10 cellular contexts compared by ENCODE assay signal in genomic region chr19:41064974-41065569, GRCh38. TPM values are rescaled to one million over a fixed set of nuclear protein-coding genes. Genes with fewer than 3 reads are reported as not detected.
DNase-seq lines count a peak whose midpoint lies in the region; ATAC-seq, FAIRE-seq and TF ChIP-seq lines count a peak whose summit lies in the region.
"Had no signal": no experiment of that assay in that cellular context is flagged by ENCODE, and none has a peak within 500 bp of the region (broad histone marks: within the 10 kb centered on the region; RNA-seq: fewer than 3 reads in every experiment).

No MANE protein-coding gene starts in this region.

- no peak overlapping the region for H2BK120ac ChIP-seq in mesenchymal stem cell (ENCODE audit: low read depth, low read length)

- H3K9ac ChIP-seq in colonic mucosa (ENCODE audit: low read depth in 2 of 2, low read length in 2 of 2) (no peak overlapping the region), mesenchymal stem cell (ENCODE audit: low read length) (no peak overlapping the region)

- no peak for DNase-seq in GM18507 (ENCODE audit: extremely low spot score, insufficient read length, low read depth)
- peak; percentile 0 for DNase-seq in NCI-H82 treated with DMSO at 0.1 percent for 48 hours (lab: John Stamatoyannopoulos, UW; ENCODE audit: unreplicated experiment)
- peak; percentile 19 for DNase-seq in colonic mucosa
- peak; percentile 28 for DNase-seq in mesenchymal stem cell
- no peak for DNase-seq in NCI-H187 treated with DMSO at 0.1 percent for 48 hours (lab: John Stamatoyannopoulos, UW)
- DNase-seq in NCI-H2227 treated with DMSO at 0.1 percent for 48 hours (lab: John Stamatoyannopoulos, UW): no peak
- DNase-seq in NCI-H1092 treated with DMSO at 0.1 percent for 48 hours (lab: John Stamatoyannopoulos, UW): no peak
- DNase-seq: activated CD8-positive, alpha-beta T cell treated with anti-CD3 and anti-CD28 coated beads, Interleukin-2, amount 10 ng/mL, durations not matched to agents 7 days and 5 days; central memory CD4-positive, alpha-beta T cell had no signal

- no peaks in the 10 kb centered on the region for H3K27me3 ChIP-seq in colonic mucosa
- peaks cover 5 to 22% of the 10 kb centered on the region in 2 experiments for H3K27me3 ChIP-seq in mesenchymal stem cell (ENCODE audit: control insufficient read depth in 1 of 2, insufficient read depth in 1 of 2, low read length in 2 of 2)

- no peak overlapping the region for H2BK15ac ChIP-seq in mesenchymal stem cell (ENCODE audit: low read depth, poor library complexity, severe bottlenecking)

- H4K91ac ChIP-seq in mesenchymal stem cell (ENCODE audit: low read length): no peak overlapping the region

- H2AK5ac ChIP-seq in mesenchymal stem cell (ENCODE audit: low read length, severe bottlenecking): no peak overlapping the region

- H3K79me1 ChIP-seq in mesenchymal stem cell (replicated peaks; ENCODE audit: low read length, poor library complexity, severe bottlenecking): no peaks in the 10 kb centered on the region

- ATAC-seq in GM19467 (IDR thresholded peaks at IDR 0.05; ENCODE audit: unreplicated experiment): no peak
- ATAC-seq: activated CD8-positive, alpha-beta T cell treated with anti-CD3 and anti-CD28 coated beads, Interleukin-2, amount 10 ng/mL, durations not matched to agents 7 days and 5 days had no signal

- H3K4me1 ChIP-seq in colonic mucosa (no peaks in the 10 kb centered on the region), mesenchymal stem cell (ENCODE audit: control insufficient read depth, insufficient read depth, low read depth, low read length) (no peaks in the 10 kb centered on the region)

- H3K27ac ChIP-seq in colonic mucosa: no peak overlapping the region
- no peak overlapping the region for H3K27ac ChIP-seq in mesenchymal stem cell (ENCODE audit: low read length, poor library complexity, severe bottlenecking)

- 62% methylated on average over 7 of the region's 7 CpGs for WGBS in mesenchymal stem cell

- H3K4me2 ChIP-seq in mesenchymal stem cell (ENCODE audit: low read length, poor library complexity, severe bottlenecking): no peak overlapping the region

- intact Hi-C loops in colonic mucosa (cut with DNase I): no loop called here

- H2BK5ac ChIP-seq in mesenchymal stem cell (ENCODE audit: low read depth, low read length, poor library complexity, severe bottlenecking): no peak overlapping the region

- H3K9me3 ChIP-seq in colonic mucosa: no peaks in the 10 kb centered on the region
- no peaks in the 10 kb centered on the region for H3K9me3 ChIP-seq in mesenchymal stem cell (ENCODE audit: control insufficient read depth, low read length)

- H3K4ac ChIP-seq in mesenchymal stem cell (ENCODE audit: low read depth in 1 of 2, low read length in 2 of 2): no peak overlapping the region

- no peak overlapping the region for H2AFZ ChIP-seq in mesenchymal stem cell (ENCODE audit: low read depth, low read length)

- FAIRE-seq in GM18507 (lab: Jason Lieb, UNC): peak; percentile 42

- H2BK12ac ChIP-seq in mesenchymal stem cell (ENCODE audit: low read length in 2 of 2): no peak overlapping the region

- H3K18ac ChIP-seq in mesenchymal stem cell (ENCODE audit: low read depth in 1 of 2, low read length in 2 of 2): no peak overlapping the region

- no peak for TF ChIP-seq CTCF in colonic mucosa (IDR thresholded peaks at IDR 0.05)

- no peaks in the 10 kb centered on the region for H3K36me3 ChIP-seq in colonic mucosa
- no peaks in the 10 kb centered on the region for H3K36me3 ChIP-seq in mesenchymal stem cell (ENCODE audit: control insufficient read depth in 1 of 2, insufficient read depth in 2 of 2, low read depth in 1 of 2, low read length in 2 of 2)

- H3K23ac ChIP-seq in mesenchymal stem cell (ENCODE audit: low read length in 2 of 2): no peak overlapping the region

- H3K14ac ChIP-seq in mesenchymal stem cell (ENCODE audit: low read length in 2 of 2): no peak overlapping the region

- H3K4me3 ChIP-seq in colonic mucosa (no peak overlapping the region), mesenchymal stem cell (ENCODE audit: insufficient read depth in 1 of 2, low read depth in 1 of 2, low read length in 2 of 2) (no peak overlapping the region)

- no peak overlapping the region for H4K8ac ChIP-seq in mesenchymal stem cell (ENCODE audit: low read length)

RNA-seq across cellular contexts. Expression of gene CYP2A13, which starts 23.2 kb away (rescaled TPM):
- not detected for total RNA-seq in colonic mucosa
- not detected for polyA plus RNA-seq in mesenchymal stem cell (2013, experiment 1 of 2)
- not detected for polyA plus RNA-seq in mesenchymal stem cell (2013, experiment 2 of 2)
- total RNA-seq: activated CD8-positive, alpha-beta T cell treated with anti-CD3 and anti-CD28 coated beads, Interleukin-2, amount 10 ng/mL, durations not matched to agents 7 days and 5 days had no signal

RNA-seq across cellular contexts. Expression of gene CYP2F1, which starts 49.2 kb away (rescaled TPM):
- not detected for total RNA-seq in colonic mucosa
- polyA plus RNA-seq in mesenchymal stem cell (2013, experiment 1 of 2): not detected
- polyA plus RNA-seq in mesenchymal stem cell (2013, experiment 2 of 2): not detected
- total RNA-seq: activated CD8-positive, alpha-beta T cell treated with anti-CD3 and anti-CD28 coated beads, Interleukin-2, amount 10 ng/mL, durations not matched to agents 7 days and 5 days had no signal

Comparison
In these comparisons a context has a peak if more than half of its experiments do, and no peak if none do; other contexts are left out.
1. DNase-seq: peak in NCI-H82 treated with DMSO at 0.1 percent for 48 hours (single experiment), colonic mucosa (single experiment) and mesenchymal stem cell (single experiment); none in GM18507 (single experiment), NCI-H187 treated with DMSO at 0.1 percent for 48 hours (single experiment), NCI-H2227 treated with DMSO at 0.1 percent for 48 hours (single experiment) and NCI-H1092 treated with DMSO at 0.1 percent for 48 hours (single experiment).